ENCODE assay signal across 8 cellular contexts in the genomic region with DNA sequence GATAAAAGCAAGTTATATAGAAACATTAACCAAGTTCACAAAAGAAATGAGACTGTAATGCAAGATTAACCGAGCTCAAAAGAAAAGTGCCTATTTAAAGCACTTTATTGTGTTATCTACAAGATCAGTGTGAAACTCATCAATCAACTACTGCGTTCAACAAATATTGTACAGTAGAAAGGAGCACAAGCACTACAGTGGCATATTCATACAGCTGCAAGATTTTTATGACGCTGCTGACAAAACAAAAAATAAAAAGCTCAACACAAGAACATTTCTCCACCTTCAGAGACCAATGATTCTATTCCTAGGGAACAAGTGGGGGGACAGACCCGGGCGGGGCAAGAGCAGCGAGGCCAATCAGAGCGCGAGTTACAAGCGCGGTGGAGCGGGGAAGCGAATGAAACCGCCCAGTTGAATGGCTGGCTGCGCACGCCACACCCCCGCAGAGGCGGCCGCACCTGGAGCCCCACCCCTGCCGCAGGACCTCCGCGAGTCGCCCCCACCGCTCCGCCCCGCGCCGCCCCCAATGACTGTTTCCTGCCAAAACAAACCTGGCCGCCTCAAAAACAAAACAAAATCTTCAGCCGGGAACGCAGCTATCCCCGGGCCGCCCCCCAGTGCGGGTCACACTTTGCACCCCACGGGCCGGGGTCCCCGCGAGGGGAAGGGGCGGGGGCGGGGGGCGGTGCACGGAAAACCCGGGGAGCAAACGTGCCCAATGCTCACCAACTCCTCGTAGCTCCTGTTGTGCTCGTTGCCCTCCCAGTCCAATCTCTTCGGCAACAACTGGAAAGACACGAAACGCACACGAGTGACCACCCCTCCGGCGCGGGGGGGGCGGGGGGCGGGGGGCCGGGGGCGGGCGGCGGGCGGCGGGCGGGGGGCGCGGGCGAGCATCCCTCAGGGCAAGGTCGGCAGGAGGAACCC. TPM values are rescaled to one million over a fixed set of nuclear protein-coding genes. Genes with fewer than 3 reads are reported as not detected.
A peak's percentile ranks its signal among the peaks of the same experiment; 100 is the strongest.
DNase-seq lines count a peak whose midpoint lies in the region; ATAC-seq, FAIRE-seq and TF ChIP-seq lines count a peak whose summit lies in the region.

No MANE protein-coding gene starts in this region.

- H3K27ac Mint-ChIP-seq in activated B cell treated with CpG ODN at 0.5 μM for 24 hours (peak overlapping the region; percentile 91), immature natural killer cell (peak overlapping the region; percentile 65 to 95 (median 92))

- no peaks in the 10 kb centered on the region for H3K9me3 ChIP-seq in small intestine (ENCODE audit: control insufficient read depth, low read depth)

- CTCF ChIA-PET in activated B cell treated with CpG ODN at 0.5 μM for 24 hours (lab: Charles Lee), result interaction anchor here (1.7 kb wide), 1 partner anchor 75 kb away, joined by 5 read pairs; no protein-coding TSS in a partner anchor

- peak overlapping the region; percentile 86 for H3K4me3 Mint-ChIP-seq in activated B cell treated with CpG ODN at 0.5 μM for 24 hours
- peak overlapping the region; percentile 72 to 91 (median 87) for H3K4me3 Mint-ChIP-seq in immature natural killer cell

- H3K36me3 Mint-ChIP-seq in activated B cell treated with CpG ODN at 0.5 μM for 24 hours (ENCODE audit: low read depth) (peaks cover 27% of the 10 kb centered on the region), immature natural killer cell (peaks cover 0 to 4% (median 0%) of the 10 kb centered on the region in 3 donors)

- intact Hi-C loops in activated B cell treated with CpG ODN at 0.5 μM for 24 hours (cut with micrococcal nuclease), result loop anchor here (1.0 to 2.0 kb wide), 4 partner anchors 37 to 1748 kb away; a partner anchor contains a TSS

- peaks cover 0 to 4% of the 10 kb centered on the region in 2 donors for H3K36me3 ChIP-seq in small intestine (ENCODE audit: control insufficient read depth in 2 of 2, insufficient read depth in 2 of 2, low read length in 2 of 2)

- WGBS in small intestine, 3 donors, result 1 to 2% (median 2%) methylated on average over 32 to 64 of the region's 65 CpGs

- H3K4me1 ChIP-seq in small intestine (ENCODE audit: control insufficient read depth in 2 of 2, insufficient read depth in 1 of 2, low read depth in 1 of 2, low read length in 1 of 2), result peaks cover 0 to 1% of the 10 kb centered on the region in 2 donors

- peak; percentile 100 for DNase-seq in AG08396 (ENCODE audit: low spot score)
- peak; percentile 67 for DNase-seq in NCI-H226
- peak; percentile 94 for DNase-seq in activated B cell treated with CpG ODN at 0.5 μM for 24 hours
- peak; percentile 90 to 94 for DNase-seq in cardiac fibroblast (ENCODE audit: low read depth in 2 of 2)
- peak; percentile 96 for DNase-seq in immature natural killer cell
- DNase-seq in small intestine, result peak; percentile 92

- peak overlapping the region; percentile 93 to 98 for H3K27ac ChIP-seq in small intestine (ENCODE audit: low read depth in 1 of 2, low read length in 1 of 2)

- H3K4me1 Mint-ChIP-seq in activated B cell treated with CpG ODN at 0.5 μM for 24 hours (peaks cover 42% of the 10 kb centered on the region), immature natural killer cell (peaks cover 33 to 44% of the 10 kb centered on the region in 2 donors)

- no peaks in the 10 kb centered on the region for H3K9me3 Mint-ChIP-seq in activated B cell treated with CpG ODN at 0.5 μM for 24 hours
- H3K9me3 Mint-ChIP-seq in immature natural killer cell, result peaks cover 0 to 2% (median 0%) of the 10 kb centered on the region in 6 donors

- no peaks in the 10 kb centered on the region for H3K27me3 ChIP-seq in small intestine (ENCODE audit: control insufficient read depth in 2 of 2, insufficient read depth in 2 of 2, low read length in 2 of 2)

- TF ChIP-seq CTCF in activated B cell treated with CpG ODN at 0.5 μM for 24 hours (IDR thresholded peaks at IDR 0.05), result no peak
- TF ChIP-seq CTCF in cardiac fibroblast (IDR thresholded peaks at IDR 0.05; ENCODE audit: low read depth, low read length), result no peak

- no peak for FAIRE-seq in small intestine (lab: Jason Lieb, UNC)

- no peaks in the 10 kb centered on the region for H3K27me3 Mint-ChIP-seq in activated B cell treated with CpG ODN at 0.5 μM for 24 hours
- peaks cover 16 to 32% (median 16%) of the 10 kb centered on the region in 3 donors for H3K27me3 Mint-ChIP-seq in immature natural killer cell (ENCODE audit: low read depth in 3 of 3)

- POLR2A ChIA-PET in activated B cell treated with CpG ODN at 0.5 μM for 24 hours (lab: Charles Lee), result interaction anchor here (0.6 to 4.5 kb wide), 8 partner anchors 27 to 1944 kb away, joined by 3 to 84 read pairs (median 4); a partner anchor contains a TSS

- ATAC-seq in GM19023 (IDR thresholded peaks at IDR 0.05; ENCODE audit: unreplicated experiment) (peak; percentile 76), HG03280 (IDR thresholded peaks at IDR 0.05; ENCODE audit: unreplicated experiment) (peak; percentile 79), activated B cell treated with CpG ODN at 0.5 μM for 24 hours (ENCODE audit: low read depth) (peak; percentile 86)

- H3K4me3 ChIP-seq in cardiac fibroblast (replicated peaks in 1 of 2; ENCODE audit: low read depth in 2 of 2, low read length in 2 of 2) (peak overlapping the region; percentile 58 to 75), small intestine (ENCODE audit: low read depth in 1 of 2, low read length in 2 of 2) (peak overlapping the region; percentile 82 to 98)

RNA-seq across cellular contexts. Expression of a gene that starts 1.1 kb away (rescaled TPM):
- total RNA-seq in activated B cell treated with CpG ODN at 0.5 μM for 24 hours, result 36.9 and 40.3 TPM in 2 replicates
- polyA plus RNA-seq in immature natural killer cell, result 10 to 100 TPM; 28.3 to 73.3 (median 34.1) TPM
- polyA plus RNA-seq in small intestine, result 10 to 100 TPM in 1 of 3 donors, 1 to 10 TPM in 2; 8.6 to 10.5 (median 9.3) TPM

RNA-seq across cellular contexts. Expression of a gene that starts 36.5 kb away (rescaled TPM):
- total RNA-seq in activated B cell treated with CpG ODN at 0.5 μM for 24 hours, result 344 and 443 TPM in 2 replicates
- polyA plus RNA-seq in immature natural killer cell (100 to 1,000 TPM; 191 to 322 (median 247) TPM), small intestine (100 to 1,000 TPM; 126 to 225 (median 145) TPM)

Comparison
In these comparisons a context has a peak if more than half of its experiments do, and no peak if none do; other contexts are left out.
1. Peak in every context shown above with its lines: DNase-seq, ATAC-seq, H3K4me3 ChIP-seq and H3K27ac ChIP-seq.